13 cellular contexts compared by ENCODE assay signal in genomic region chr9:136385015-136385414, GRCh38. TPM values are rescaled to one million over a fixed set of nuclear protein-coding genes. Genes with fewer than 3 reads are reported as not detected.
DNase-seq lines count a peak whose midpoint lies in the region; ATAC-seq lines count a peak whose summit lies in the region.
"Had no signal": no experiment of that assay in that cellular context is flagged by ENCODE, and none has a peak within 500 bp of the region (broad histone marks: within the 10 kb centered on the region; RNA-seq: fewer than 3 reads in every experiment).

No MANE protein-coding gene starts in this region.

- CTCF ChIA-PET in activated naive CD4-positive, alpha-beta T cell treated with anti-CD3 and anti-CD28 coated beads for 36 hours (lab: Charles Lee), result interaction anchor here (0.8 kb wide), 1 partner anchor 22 kb away, joined by 3 read pairs; no protein-coding TSS in a partner anchor

- H3K4me1 Mint-ChIP-seq in activated naive CD4-positive, alpha-beta T cell treated with anti-CD3 and anti-CD28 coated beads for 36 hours (ENCODE audit: low read depth), result peaks cover 2% of the 10 kb centered on the region
- peaks cover 24% of the 10 kb centered on the region for H3K4me1 Mint-ChIP-seq in T-helper 1 cell treated with Interleukin-12 subunit alpha and Interleukin-12 subunit beta and Interleukin-4 antibody, amounts not matched to agents 30 μg/mL and 1 μg/mL, for 36 hours (ENCODE audit: low read depth)
- H3K4me1 Mint-ChIP-seq in stimulated activated effector memory CD8-positive, alpha-beta T cell treated with anti-CD3 and anti-CD28 coated beads, Interleukin-12 subunit alpha, Interleukin-12 subunit beta, amount 100 ng/mL, for 72 hours, result peaks cover 26% of the 10 kb centered on the region

- H3K27ac Mint-ChIP-seq in activated naive CD4-positive, alpha-beta T cell treated with anti-CD3 and anti-CD28 coated beads for 36 hours, result no peak overlapping the region
- peak overlapping the region; percentile 0 for H3K27ac Mint-ChIP-seq in T-helper 1 cell treated with Interleukin-12 subunit alpha and Interleukin-12 subunit beta and Interleukin-4 antibody, amounts not matched to agents 30 μg/mL and 1 μg/mL, for 36 hours
- peak overlapping the region; percentile 40 for H3K27ac Mint-ChIP-seq in stimulated activated effector memory CD8-positive, alpha-beta T cell treated with anti-CD3 and anti-CD28 coated beads, Interleukin-12 subunit alpha, Interleukin-12 subunit beta, amount 100 ng/mL, for 72 hours

- no peaks in the 10 kb centered on the region for H3K27me3 Mint-ChIP-seq in activated naive CD4-positive, alpha-beta T cell treated with anti-CD3 and anti-CD28 coated beads for 36 hours (ENCODE audit: low read depth)
- H3K27me3 Mint-ChIP-seq in T-helper 1 cell treated with Interleukin-12 subunit alpha and Interleukin-12 subunit beta and Interleukin-4 antibody, amounts not matched to agents 30 μg/mL and 1 μg/mL, for 36 hours (ENCODE audit: low read depth), result no peaks in the 10 kb centered on the region

- H3K4me3 Mint-ChIP-seq in activated naive CD4-positive, alpha-beta T cell treated with anti-CD3 and anti-CD28 coated beads for 36 hours, result no peak overlapping the region
- peak overlapping the region; percentile 0 for H3K4me3 Mint-ChIP-seq in T-helper 1 cell treated with Interleukin-12 subunit alpha and Interleukin-12 subunit beta and Interleukin-4 antibody, amounts not matched to agents 30 μg/mL and 1 μg/mL, for 36 hours
- peak overlapping the region; percentile 14 for H3K4me3 Mint-ChIP-seq in stimulated activated effector memory CD8-positive, alpha-beta T cell treated with anti-CD3 and anti-CD28 coated beads, Interleukin-12 subunit alpha, Interleukin-12 subunit beta, amount 100 ng/mL, for 72 hours

- DNase-seq in activated naive CD4-positive, alpha-beta T cell treated with Interleukin-2 at 50 U/mL for 16 hours, result peak; percentile 54
- DNase-seq in activated naive CD4-positive, alpha-beta T cell treated with anti-CD3 and anti-CD28 coated beads for 36 hours, result no peak
- DNase-seq in activated effector memory CD4-positive, alpha-beta T cell treated with Interleukin-2 at 50 U/mL for 16 hours, result peak; percentile 27
- peak in 1 of 2 donors; percentile 68 for DNase-seq in stimulated activated effector memory CD8-positive, alpha-beta T cell treated with anti-CD3 and anti-CD28 coated beads, Interleukin-12 subunit alpha, Interleukin-12 subunit beta, amount 100 ng/mL, for 72 hours (ENCODE audit: low spot score in 2 of 2)
- DNase-seq in NCI-H510A (lab: John Stamatoyannopoulos, UW) (no peak), NCI-H446 treated with DMSO at 0.1 percent for 48 hours (lab: John Stamatoyannopoulos, UW) (no peak)
- DNase-seq: adrenal gland, cerebellar nuclear complex, foreskin fibroblast, left ventricle myocardium superior, NCI-H146 had no signal

- intact Hi-C loops in activated naive CD4-positive, alpha-beta T cell treated with anti-CD3 and anti-CD28 coated beads for 36 hours (cut with micrococcal nuclease), result no loop called here

- ATAC-seq in stimulated activated effector memory CD8-positive, alpha-beta T cell treated with anti-CD3 and anti-CD28 coated beads, Interleukin-12 subunit alpha, Interleukin-12 subunit beta, amount 100 ng/mL, for 72 hours, result peak; percentile 91
- ATAC-seq in GM18873 (IDR thresholded peaks at IDR 0.05; ENCODE audit: low FRiP score, unreplicated experiment), result no peak
- ATAC-seq: left ventricle myocardium superior had no signal

- peaks cover 36% of the 10 kb centered on the region for H3K36me3 Mint-ChIP-seq in activated naive CD4-positive, alpha-beta T cell treated with anti-CD3 and anti-CD28 coated beads for 36 hours (ENCODE audit: low read depth)
- peaks cover 41% of the 10 kb centered on the region for H3K36me3 Mint-ChIP-seq in T-helper 1 cell treated with Interleukin-12 subunit alpha and Interleukin-12 subunit beta and Interleukin-4 antibody, amounts not matched to agents 30 μg/mL and 1 μg/mL, for 36 hours (ENCODE audit: low read depth)
- peaks cover 88% of the 10 kb centered on the region for H3K36me3 Mint-ChIP-seq in stimulated activated effector memory CD8-positive, alpha-beta T cell treated with anti-CD3 and anti-CD28 coated beads, Interleukin-12 subunit alpha, Interleukin-12 subunit beta, amount 100 ng/mL, for 72 hours

- no peaks in the 10 kb centered on the region for H3K9me3 Mint-ChIP-seq in activated naive CD4-positive, alpha-beta T cell treated with anti-CD3 and anti-CD28 coated beads for 36 hours
- no peaks in the 10 kb centered on the region for H3K9me3 Mint-ChIP-seq in T-helper 1 cell treated with Interleukin-12 subunit alpha and Interleukin-12 subunit beta and Interleukin-4 antibody, amounts not matched to agents 30 μg/mL and 1 μg/mL, for 36 hours
- no peaks in the 10 kb centered on the region for H3K9me3 Mint-ChIP-seq in stimulated activated effector memory CD8-positive, alpha-beta T cell treated with anti-CD3 and anti-CD28 coated beads, Interleukin-12 subunit alpha, Interleukin-12 subunit beta, amount 100 ng/mL, for 72 hours

RNA-seq across cellular contexts. Expression of gene CARD9, which starts 11.5 kb away (rescaled TPM):
- total RNA-seq in activated naive CD4-positive, alpha-beta T cell treated with anti-CD3 and anti-CD28 coated beads for 36 hours, result under 1 TPM; 0.12 to 0.22 TPM

RNA-seq across cellular contexts. Expression of gene SNAPC4, which starts 15.0 kb away (rescaled TPM):
- 10 to 100 TPM; 12.3 to 14.1 TPM for total RNA-seq in activated naive CD4-positive, alpha-beta T cell treated with anti-CD3 and anti-CD28 coated beads for 36 hours

RNA-seq across cellular contexts. Expression of gene DNLZ, which starts 21.5 kb away (rescaled TPM):
- 10 to 100 TPM in 1 of 2 experiments, 1 to 10 TPM in 1; 9.9 to 12.0 TPM for total RNA-seq in activated naive CD4-positive, alpha-beta T cell treated with anti-CD3 and anti-CD28 coated beads for 36 hours

RNA-seq across cellular contexts. Expression of gene ENTR1, which starts 25.4 kb away (rescaled TPM):
- total RNA-seq in activated naive CD4-positive, alpha-beta T cell treated with anti-CD3 and anti-CD28 coated beads for 36 hours, result 10 to 100 TPM; 85.7 to 91.6 TPM

RNA-seq across cellular contexts. Expression of gene PMPCA, which starts 25.4 kb away (rescaled TPM):
- total RNA-seq in activated naive CD4-positive, alpha-beta T cell treated with anti-CD3 and anti-CD28 coated beads for 36 hours, result 10 to 100 TPM; 69.2 to 73.7 TPM

Comparison
In these comparisons a context has a peak if more than half of its experiments do, and no peak if none do; other contexts are left out.
1. DNase-seq: peak in activated naive CD4-positive, alpha-beta T cell treated with Interleukin-2 at 50 U/mL for 16 hours (single experiment) and activated effector memory CD4-positive, alpha-beta T cell treated with Interleukin-2 at 50 U/mL for 16 hours (single experiment); none in activated naive CD4-positive, alpha-beta T cell treated with anti-CD3 and anti-CD28 coated beads for 36 hours (single experiment), NCI-H510A (single experiment) and NCI-H446 treated with DMSO at 0.1 percent for 48 hours (single experiment).